ENCODE assay signal across 5 cellular contexts in the genomic region with DNA sequence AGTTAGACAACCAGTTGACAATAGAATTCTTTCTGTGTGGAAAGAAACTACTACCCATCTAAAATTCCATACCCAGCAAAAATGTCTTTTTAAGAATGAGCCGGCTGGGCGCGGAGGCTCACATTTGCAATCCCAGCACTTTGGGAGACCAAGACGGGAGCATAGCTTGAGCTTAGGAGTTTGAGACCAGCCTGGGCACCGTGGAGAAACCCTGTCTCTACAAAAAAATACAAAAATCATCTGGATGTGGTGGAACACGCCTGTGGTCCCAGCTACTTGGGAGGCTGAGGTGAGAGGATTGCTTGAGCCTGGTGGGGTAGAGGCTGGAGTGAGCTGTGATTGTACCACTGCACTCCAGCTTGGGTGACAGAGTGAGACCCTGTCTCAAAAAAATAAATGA.
"Had no signal": no experiment of that assay in that cellular context is flagged by ENCODE, and none has a peak within 500 bp of the region (broad histone marks: within the 10 kb centered on the region; RNA-seq: fewer than 3 reads in every experiment).

No MANE protein-coding gene starts in this region.

- H3K9me3 Mint-ChIP-seq: GM23338, H9 had no signal

- H3K4me3 Mint-ChIP-seq: GM23338, H9 had no signal

- DNase-seq: H9, HCEC 1CT, IMR-90, KBM-7 had no signal

- ATAC-seq: GM23338 had no signal

- H3K27ac Mint-ChIP-seq: GM23338, H9 had no signal
